ENCODE assay signal across 1 cellular context in the genomic region with DNA sequence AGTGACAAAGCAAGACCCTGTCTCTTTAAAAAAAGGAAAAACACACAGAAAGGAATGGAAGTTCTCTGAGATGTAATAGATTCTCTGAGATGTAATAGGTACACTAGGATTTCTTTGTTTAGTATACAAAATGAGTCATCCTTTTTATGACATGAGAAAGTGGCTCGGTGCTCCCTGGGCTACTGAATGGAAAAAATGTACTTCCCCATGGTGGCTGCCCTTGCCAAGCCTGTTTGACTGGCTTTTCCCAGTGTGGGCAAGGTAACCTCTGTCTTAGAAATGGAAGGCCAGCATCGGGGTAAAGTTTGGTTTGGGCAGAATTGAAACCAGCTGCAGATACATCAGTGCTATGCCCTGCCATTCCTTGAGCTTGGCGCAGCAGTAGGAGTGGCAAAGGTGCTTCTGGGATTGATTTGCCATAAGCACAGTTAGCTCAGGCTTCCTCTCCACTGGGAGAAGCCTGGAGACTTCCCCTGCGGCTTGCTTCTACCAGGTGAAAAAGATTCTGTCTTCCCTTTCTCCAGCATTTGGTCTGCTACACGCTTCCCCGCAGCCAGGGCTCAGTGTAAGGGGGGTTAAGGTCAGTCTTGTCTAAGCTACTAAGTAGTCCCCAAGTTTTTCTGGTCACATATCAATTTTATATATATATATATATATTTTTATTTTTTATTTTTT.
TF ChIP-seq lines count a peak whose summit lies in the region.

No MANE protein-coding gene starts in this region.

TF ChIP-seq in endothelial cell of umbilical vein, 7 proteins besides CTCF, POLR2A, EP300 and RAD21:
- TF ChIP-seq GATA2 (IDR thresholded peaks at IDR 0.05; ENCODE audit: insufficient read depth, insufficient read length, low read depth, low read length), result no peak
- TF ChIP-seq, protein P1, sequence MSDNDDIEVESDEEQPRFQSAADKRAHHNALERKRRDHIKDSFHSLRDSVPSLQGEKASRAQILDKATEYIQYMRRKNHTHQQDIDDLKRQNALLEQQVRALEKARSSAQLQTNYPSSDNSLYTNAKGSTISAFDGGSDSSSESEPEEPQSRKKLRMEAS (IDR thresholded peaks at IDR 0.05; ENCODE audit: insufficient read depth, insufficient read length), result no peak
- peak; percentile 43 for TF ChIP-seq FOS (IDR thresholded peaks at IDR 0.05; ENCODE audit: borderline replicate concordance, insufficient read depth, low read length)
- TF ChIP-seq EZH2 (IDR thresholded peaks at IDR 0.05; ENCODE audit: borderline replicate concordance, low read depth, low read length, severe bottlenecking), result no peak
- TF ChIP-seq JUN (IDR thresholded peaks at IDR 0.05; ENCODE audit: borderline replicate concordance, insufficient read depth, insufficient read length, low read depth), result peak; percentile 45
